Comparison of ENCODE assay signal across 14 cellular contexts in the genomic region with DNA sequence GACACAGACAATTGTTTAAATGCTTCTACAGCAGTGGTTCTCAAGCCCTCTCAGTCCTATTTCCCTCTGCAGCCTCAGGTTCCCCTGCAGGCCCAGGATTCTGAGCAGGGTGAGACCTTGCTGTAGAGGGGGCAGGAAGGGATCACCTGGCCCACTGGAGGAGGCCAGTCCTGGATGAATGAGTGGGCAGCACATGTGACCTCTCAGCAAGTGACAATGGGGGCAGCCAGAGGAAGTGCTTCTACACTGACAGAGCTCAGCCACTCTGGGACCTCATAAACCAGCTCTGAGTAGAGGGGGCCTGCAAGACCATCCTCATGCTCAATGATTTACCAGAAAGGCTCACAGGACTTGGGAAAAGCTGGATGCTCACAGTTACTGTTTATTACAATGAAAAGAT.
DNase-seq lines count a peak whose midpoint lies in the region; ATAC-seq and TF ChIP-seq lines count a peak whose summit lies in the region.
"Had no signal": no experiment of that assay in that cellular context is flagged by ENCODE, and none has a peak within 500 bp of the region (broad histone marks: within the 10 kb centered on the region; RNA-seq: fewer than 3 reads in every experiment).

No MANE protein-coding gene starts in this region.

- peaks cover 24% of the 10 kb centered on the region for H3K4me1 Mint-ChIP-seq in activated CD4-positive, alpha-beta T cell treated with anti-CD3 and anti-CD28 coated beads, Interleukin-2, amount 10 ng/mL, durations not matched to agents 7 days and 5 days

- no peaks in the 10 kb centered on the region for H3K36me3 Mint-ChIP-seq in activated CD4-positive, alpha-beta T cell treated with anti-CD3 and anti-CD28 coated beads, Interleukin-2, amount 10 ng/mL, durations not matched to agents 7 days and 5 days (ENCODE audit: low read depth)

- TF ChIP-seq CTCF in heart right ventricle (IDR thresholded peaks at IDR 0.05) = no peak
- TF ChIP-seq CTCF in spleen (IDR thresholded peaks at IDR 0.05 in 8 of 11, conservative IDR thresholded peaks at IDR 0.05 in 3 of 11) = no peak

- H3K36me3 ChIP-seq in heart right ventricle = no peaks in the 10 kb centered on the region
- H3K36me3 ChIP-seq in spleen = no peaks in the 10 kb centered on the region

- no peak overlapping the region for H3K4me3 Mint-ChIP-seq in activated CD4-positive, alpha-beta T cell treated with anti-CD3 and anti-CD28 coated beads, Interleukin-2, amount 10 ng/mL, durations not matched to agents 7 days and 5 days
- H3K4me3 Mint-ChIP-seq: CD4-positive, alpha-beta T cell; H9 had no signal

- no peak overlapping the region for H3K27ac Mint-ChIP-seq in activated CD4-positive, alpha-beta T cell treated with anti-CD3 and anti-CD28 coated beads, Interleukin-2, amount 10 ng/mL, durations not matched to agents 7 days and 5 days
- H3K27ac Mint-ChIP-seq: CD4-positive, alpha-beta T cell; H9 had no signal

- ATAC-seq in heart right ventricle = no peak
- ATAC-seq: A549 had no signal

- no peaks in the 10 kb centered on the region for H3K9me3 Mint-ChIP-seq in activated CD4-positive, alpha-beta T cell treated with anti-CD3 and anti-CD28 coated beads, Interleukin-2, amount 10 ng/mL, durations not matched to agents 7 days and 5 days
- H3K9me3 Mint-ChIP-seq: CD4-positive, alpha-beta T cell; H9 had no signal

- H3K27me3 ChIP-seq in heart right ventricle (peaks cover 0 to 17% (median 5%) of the 10 kb centered on the region in 7 donors), spleen (replicated peaks in 1 of 7) (peaks cover 0 to 5% (median 0%) of the 10 kb centered on the region in 7 donors)

- no peaks in the 10 kb centered on the region for H3K4me1 ChIP-seq in heart right ventricle
- peaks cover 0 to 8% (median 6%) of the 10 kb centered on the region in 6 donors for H3K4me1 ChIP-seq in spleen
- H3K4me1 ChIP-seq: A549, Caco-2 had no signal

- no peak for TF ChIP-seq POLR2A in spleen (IDR thresholded peaks at IDR 0.05)

- intact Hi-C loops in cardiac septum (cut with DNase I) (no loop called here), heart right ventricle (cut with DNase I) (no loop called here), spleen (cut with DNase I; ENCODE audit: low total_unique reads) (no loop called here)

- H3K9me3 ChIP-seq in heart right ventricle = no peaks in the 10 kb centered on the region
- no peaks in the 10 kb centered on the region for H3K9me3 ChIP-seq in spleen
- H3K9me3 ChIP-seq: A549, Caco-2 had no signal

- H3K27ac ChIP-seq in heart right ventricle = no peak overlapping the region
- no peak overlapping the region for H3K27ac ChIP-seq in spleen
- H3K27ac ChIP-seq: 22Rv1, A549, C4-2B had no signal

- CTCF ChIA-PET in activated CD4-positive, alpha-beta T cell treated with anti-CD3 and anti-CD28 coated beads, Interleukin-2, amount 10 ng/mL, durations not matched to agents 7 days and 5 days (lab: Charles Lee) = no interaction called here

- H3K27me3 Mint-ChIP-seq in activated CD4-positive, alpha-beta T cell treated with anti-CD3 and anti-CD28 coated beads, Interleukin-2, amount 10 ng/mL, durations not matched to agents 7 days and 5 days = no peaks in the 10 kb centered on the region
- H3K27me3 Mint-ChIP-seq: CD4-positive, alpha-beta T cell had no signal

- peak; percentile 4 for DNase-seq in activated CD4-positive, alpha-beta T cell treated with anti-CD3 and anti-CD28 coated beads, Interleukin-2, amount 10 ng/mL, durations not matched to agents 7 days and 5 days
- DNase-seq in activated CD4-positive, alpha-beta T cell treated with anti-CD3 and anti-CD28 coated beads for 48 hours = no peak
- DNase-seq in cardiac septum (ENCODE audit: low spot score) (peak; percentile 58), heart right ventricle (no peak), spleen (peak; percentile 51), islet precursor cell (no peak)
- DNase-seq in stimulated activated naive CD4-positive, alpha-beta T cell treated with Interleukin-2 at 50 U/mL for 16 hours (lab: John Stamatoyannopoulos, UW) = no peak
- DNase-seq: AML-193; Caco-2; CD4-positive, alpha-beta T cell; H9 had no signal

- POLR2A ChIA-PET in activated CD4-positive, alpha-beta T cell treated with anti-CD3 and anti-CD28 coated beads, Interleukin-2, amount 10 ng/mL, durations not matched to agents 7 days and 5 days (lab: Charles Lee) = no interaction called here

- H3K4me3 ChIP-seq in heart right ventricle = no peak overlapping the region
- H3K4me3 ChIP-seq in spleen = no peak overlapping the region
- H3K4me3 ChIP-seq: A549 had no signal

Comparison
In these comparisons a context has a peak if more than half of its experiments do, and no peak if none do; other contexts are left out.
1. DNase-seq: peak in activated CD4-positive, alpha-beta T cell treated with anti-CD3 and anti-CD28 coated beads, Interleukin-2, amount 10 ng/mL, durations not matched to agents 7 days and 5 days (single experiment), cardiac septum (single experiment) and spleen (single experiment); none in activated CD4-positive, alpha-beta T cell treated with anti-CD3 and anti-CD28 coated beads for 48 hours (single experiment), heart right ventricle (0 of 2), stimulated activated naive CD4-positive, alpha-beta T cell treated with Interleukin-2 at 50 U/mL for 16 hours (single experiment) and islet precursor cell (single experiment).